In the genomic region with DNA sequence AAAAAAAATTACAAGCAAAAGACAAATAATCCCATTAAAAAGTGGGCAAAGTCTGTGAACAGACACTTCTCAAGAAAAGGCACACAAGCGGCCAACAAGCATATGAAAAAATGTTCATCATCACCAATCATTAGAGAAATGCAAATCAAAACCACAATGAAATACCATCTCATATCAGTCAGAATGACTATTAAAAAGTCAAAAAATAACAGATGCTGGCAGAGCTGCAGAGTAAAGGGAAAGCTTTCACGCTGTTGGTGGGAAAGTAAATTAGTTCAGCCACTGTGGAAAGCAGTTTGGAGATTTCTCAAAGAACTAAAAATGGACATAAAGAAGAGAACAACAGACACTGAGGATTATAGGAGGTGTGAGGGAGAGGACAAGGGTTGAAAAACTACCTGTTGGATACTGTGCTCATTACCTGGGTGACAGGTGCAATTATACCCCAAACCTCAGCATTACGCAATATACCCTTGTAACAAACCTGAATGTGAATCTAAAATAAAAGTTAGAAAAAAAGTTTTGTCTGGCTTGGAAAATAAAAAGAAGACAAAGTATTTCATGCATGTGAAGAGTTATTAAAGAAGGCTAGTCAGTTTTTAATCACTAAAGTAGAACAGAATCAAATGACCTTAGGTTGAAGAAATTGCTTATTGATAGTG, we compare ENCODE assay signal across 3 cellular contexts.
TF ChIP-seq lines count a peak whose summit lies in the region.

No MANE protein-coding gene starts in this region.

TF ChIP-seq in HepG2, 621 proteins besides CTCF, POLR2A, EP300 and RAD21:
- TF ChIP-seq, protein P1, sequence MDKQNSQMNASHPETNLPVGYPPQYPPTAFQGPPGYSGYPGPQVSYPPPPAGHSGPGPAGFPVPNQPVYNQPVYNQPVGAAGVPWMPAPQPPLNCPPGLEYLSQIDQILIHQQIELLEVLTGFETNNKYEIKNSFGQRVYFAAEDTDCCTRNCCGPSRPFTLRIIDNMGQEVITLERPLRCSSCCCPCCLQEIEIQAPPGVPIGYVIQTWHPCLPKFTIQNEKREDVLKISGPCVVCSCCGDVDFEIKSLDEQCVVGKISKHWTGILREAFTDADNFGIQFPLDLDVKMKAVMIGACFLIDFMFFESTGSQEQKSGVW (CRISPR knock-in tag; IDR thresholded peaks at IDR 0.05; ENCODE audit: borderline replicate concordance) = no peak
- TF ChIP-seq CEBPB (IDR thresholded peaks at IDR 0.05; ENCODE audit: borderline replicate concordance, low read depth, low read length) (peak; percentile 90), CEBPG (CRISPR knock-in tag; IDR thresholded peaks at IDR 0.05) (peak; percentile 56)

TF ChIP-seq in H1, 55 proteins besides CTCF, POLR2A, EP300 and RAD21:
- TF ChIP-seq POU5F1 (IDR thresholded peaks at IDR 0.05; ENCODE audit: low read depth, low read length) = no peak
- TF ChIP-seq RNF2 (IDR thresholded peaks at IDR 0.05; ENCODE audit: borderline replicate concordance, low read depth, low read length, missing control alignments, poor library complexity, severe bottlenecking) = no peak
- peak; percentile 92 for TF ChIP-seq CEBPB (IDR thresholded peaks at IDR 0.05; ENCODE audit: low read depth, low read length)
TF ChIP-seq in H1: peak in this region for 1.

TF ChIP-seq in HEK293T, 16 proteins besides CTCF, POLR2A, EP300 and RAD21:
- no peak for TF ChIP-seq L3MBTL2 (conservative IDR thresholded peaks at IDR 0.05)
- TF ChIP-seq BHLHE40 (IDR thresholded peaks at IDR 0.05; ENCODE audit: borderline replicate concordance) = no peak
- no peak for TF ChIP-seq ELF4 (IDR thresholded peaks at IDR 0.05)
- no peak for TF ChIP-seq TARDBP (IDR thresholded peaks at IDR 0.05)
- TF ChIP-seq CTBP1 (IDR thresholded peaks at IDR 0.05; ENCODE audit: borderline replicate concordance) = no peak
